In the genomic region with DNA sequence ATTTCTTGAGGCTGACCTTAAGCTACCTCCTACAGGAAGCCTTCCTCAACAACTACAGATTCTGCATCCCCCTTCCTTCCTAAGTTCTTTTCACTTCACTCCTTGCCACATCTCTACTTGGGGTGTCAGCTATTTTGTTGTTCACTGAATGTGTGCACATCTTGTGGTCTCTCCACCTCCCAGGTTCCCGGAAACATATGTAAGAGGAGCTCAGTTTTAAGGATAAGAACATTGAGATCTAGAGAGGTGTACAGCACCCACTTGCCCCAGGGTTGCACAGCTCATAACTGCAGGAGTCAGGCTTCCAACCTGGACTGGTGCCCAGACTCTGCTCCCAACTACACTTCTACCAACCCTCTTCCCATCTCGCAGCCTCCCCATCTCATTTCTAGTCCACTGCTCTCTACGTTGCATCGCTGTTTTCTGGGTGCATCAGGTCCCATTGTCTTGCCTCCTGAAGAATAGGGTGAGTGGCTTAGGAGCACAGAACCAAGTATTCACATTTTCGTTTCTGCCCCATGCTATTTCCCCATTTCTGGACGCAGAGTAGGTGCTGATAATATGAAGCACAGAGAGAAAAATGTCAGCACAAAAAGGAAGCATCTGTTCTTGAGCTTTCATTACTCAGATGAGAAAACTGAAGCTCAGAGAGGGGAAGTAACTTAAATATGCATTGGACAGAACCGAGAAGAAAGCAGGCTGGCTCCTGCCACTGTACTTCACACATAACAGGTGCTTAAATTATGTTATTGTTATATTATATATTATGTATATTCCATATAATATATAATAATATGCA, we compare ENCODE assay signal across 18 cellular contexts.
DNase-seq lines count a peak whose midpoint lies in the region; ATAC-seq lines count a peak whose summit lies in the region.
"Had no signal": no experiment of that assay in that cellular context is flagged by ENCODE, and none has a peak within 500 bp of the region (broad histone marks: within the 10 kb centered on the region; RNA-seq: fewer than 3 reads in every experiment).

No MANE protein-coding gene starts in this region.

- DNase-seq in DMS79 treated with DMSO at 0.1 percent for 48 hours (lab: John Stamatoyannopoulos, UW) (peak; percentile 27), DMS79 (lab: John Stamatoyannopoulos, UW) (no peak), NCI-H69 (lab: John Stamatoyannopoulos, UW) (peak; percentile 26), medulla oblongata (ENCODE audit: extremely low spot score) (peak; percentile 45)
- DNase-seq in effector memory CD4-positive, alpha-beta T cell = no peak
- DNase-seq: 8988T; activated CD4-positive, CD25-positive, alpha-beta regulatory T cell treated with anti-CD3 and anti-CD28 coated beads, Interleukin-2, amount 50 U/mL, for 72 hours; activated effector memory CD4-positive, alpha-beta T cell treated with Interleukin-2 at 50 U/mL for 16 hours; anterior cingulate cortex; CD4-positive, CD25-positive, alpha-beta regulatory T cell; left lung had no signal

- H3K36me3 ChIP-seq in effector memory CD4-positive, alpha-beta T cell (ENCODE audit: control insufficient read depth, insufficient read depth, low read length) = no peaks in the 10 kb centered on the region
- H3K36me3 ChIP-seq: left lung, tibial nerve had no signal

- no peak overlapping the region for H3K27ac ChIP-seq in effector memory CD4-positive, alpha-beta T cell (ENCODE audit: insufficient read depth, low read length, poor library complexity, severe bottlenecking)
- H3K27ac ChIP-seq: left lung, parathyroid adenoma, skin epidermis, tibial nerve had no signal

- H3K27me3 ChIP-seq in effector memory CD4-positive, alpha-beta T cell (replicated peaks; ENCODE audit: control insufficient read depth, insufficient read depth, low read length, poor library complexity, severe bottlenecking) = no peaks in the 10 kb centered on the region
- H3K27me3 ChIP-seq: tibial nerve had no signal

- no peak overlapping the region for H3K4me3 ChIP-seq in effector memory CD4-positive, alpha-beta T cell (ENCODE audit: insufficient read depth, low read depth, low read length, poor library complexity, severe bottlenecking)
- H3K4me3 ChIP-seq: left lung, skin epidermis, tibial nerve had no signal

- ATAC-seq in GM18511 (IDR thresholded peaks at IDR 0.05; ENCODE audit: unreplicated experiment) (peak; percentile 45), GM21447 (IDR thresholded peaks at IDR 0.05; ENCODE audit: unreplicated experiment) (no peak), GM19023 (IDR thresholded peaks at IDR 0.05; ENCODE audit: unreplicated experiment) (no peak)
- ATAC-seq: HCT116, left lung had no signal

- no peaks in the 10 kb centered on the region for H3K9me3 ChIP-seq in effector memory CD4-positive, alpha-beta T cell (ENCODE audit: control insufficient read depth, low read length)

- H3K4me1 ChIP-seq in effector memory CD4-positive, alpha-beta T cell (ENCODE audit: control insufficient read depth, insufficient read depth, low read length, poor library complexity, severe bottlenecking) = no peaks in the 10 kb centered on the region
- H3K4me1 ChIP-seq: parathyroid adenoma, tibial nerve had no signal

Comparison
In these comparisons a context has a peak if more than half of its experiments do, and no peak if none do; other contexts are left out.
1. DNase-seq: peak in DMS79 treated with DMSO at 0.1 percent for 48 hours (single experiment), NCI-H69 (single experiment) and medulla oblongata (single experiment); none in DMS79 (single experiment) and effector memory CD4-positive, alpha-beta T cell (0 of 3).